ENCODE assay signal across 8 cellular contexts in the genomic region with DNA sequence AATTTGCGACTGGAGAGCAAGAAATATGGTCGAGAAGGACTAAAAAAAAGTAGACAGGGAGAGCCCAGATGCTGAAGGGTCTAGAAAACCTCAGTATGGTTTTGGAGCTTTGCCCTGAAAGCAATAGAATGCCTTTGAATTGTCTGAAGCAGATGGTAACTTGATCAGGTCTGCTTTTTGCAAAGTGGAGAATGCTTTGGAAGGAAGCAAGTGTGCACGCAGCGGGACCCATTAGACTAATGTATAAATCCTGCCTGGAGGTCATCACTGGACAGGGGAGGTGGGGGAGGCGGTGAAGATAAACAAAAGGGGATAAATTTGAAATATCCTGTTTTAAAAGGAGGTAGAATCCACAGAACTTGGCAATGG. TPM values are rescaled to one million over a fixed set of nuclear protein-coding genes. Genes with fewer than 3 reads are reported as not detected.
DNase-seq lines count a peak whose midpoint lies in the region; ATAC-seq, FAIRE-seq and TF ChIP-seq lines count a peak whose summit lies in the region.

No MANE protein-coding gene starts in this region.

- no TSS peak for BruUV-seq in mammary epithelial cell (replicated peaks; lab: Mats Ljungman, UMichigan)

- peaks cover 10% of the 10 kb centered on the region for H3K36me3 ChIP-seq in GM06990 (ENCODE audit: control insufficient read depth, insufficient read depth, low read length)
- peaks cover 3% of the 10 kb centered on the region for H3K36me3 ChIP-seq in mammary epithelial cell (ENCODE audit: insufficient read depth, low read length)

- dilution Hi-C loops in mammary epithelial cell (cut with HindIII; ENCODE audit: low sequenced_read_pairs), result loop anchor here (10.0 to 25.0 kb wide), 3 partner anchors 106 to 592 kb away; partner anchors contain the start of genes RPS25 and TRAPPC4

- peak overlapping the region; percentile 94 for H3K4me2 ChIP-seq in mammary epithelial cell (ENCODE audit: insufficient read depth, low read depth, low read length)

- no peak for TF ChIP-seq POLR2A in GM12891 (IDR thresholded peaks at IDR 0.05; ENCODE audit: low read depth, low read length)

- H3K27ac ChIP-seq in mammary epithelial cell (ENCODE audit: insufficient read depth, low read depth, low read length), result peak overlapping the region; percentile 49

- peaks cover 36% of the 10 kb centered on the region for H3K79me2 ChIP-seq in mammary epithelial cell (ENCODE audit: insufficient read depth, low read length)

- peak overlapping the region; percentile 81 for H2AFZ ChIP-seq in mammary epithelial cell (ENCODE audit: low read depth, low read length)

- H3K27me3 ChIP-seq in GM06990 (replicated peaks; ENCODE audit: control insufficient read depth, insufficient read depth, low read length), result no peaks in the 10 kb centered on the region
- H3K27me3 ChIP-seq in mammary epithelial cell (ENCODE audit: insufficient read depth, low read length), result no peaks in the 10 kb centered on the region

- in situ Hi-C loops in mammary epithelial cell (cut with MboI; ENCODE audit: low sequenced_read_pairs in 2 of 2), result no loop called here

- DNase-seq in GM06990 (ENCODE audit: extremely low read depth, insufficient read length), result no peak
- DNase-seq in NCI-H2107 (lab: John Stamatoyannopoulos, UW), result peak; percentile 42
- no peak for DNase-seq in mammary epithelial cell
- DNase-seq in midbrain (lab: John Stamatoyannopoulos, UW), result peak; percentile 36
- DNase-seq in SW480 (ENCODE audit: low spot score), result no peak
- DNase-seq in GM12891 (ENCODE audit: insufficient read length, low spot score), result no peak
- DNase-seq in ecto neural progenitor cell (ENCODE audit: low spot score), result no peak

- peaks cover 10% of the 10 kb centered on the region for H3K4me1 ChIP-seq in mammary epithelial cell (ENCODE audit: insufficient read depth, low read length)

- H3K4me3 ChIP-seq in GM06990 (replicated peaks; ENCODE audit: low read depth, low read length) (peak overlapping the region; percentile 57), mammary epithelial cell (replicated peaks in 1 of 3; ENCODE audit: insufficient read depth in 1 of 3, low read depth in 2 of 3, low read length in 3 of 3) (peak overlapping the region; percentile 63 to 77 (median 67))

- no peaks in the 10 kb centered on the region for H4K20me1 ChIP-seq in mammary epithelial cell (ENCODE audit: insufficient read depth, low read length)

- H3K9me3 ChIP-seq in mammary epithelial cell (replicated peaks; ENCODE audit: insufficient read depth, low read length), result no peaks in the 10 kb centered on the region

- no peak for ATAC-seq in GM19452 (IDR thresholded peaks at IDR 0.05; ENCODE audit: unreplicated experiment)

- intact Hi-C loops in mammary epithelial cell (cut with micrococcal nuclease), result loop anchor here (1.0 to 2.0 kb wide), 2 partner anchors 18 to 25 kb away; a partner anchor contains a TSS

- CTCF ChIA-PET in mammary epithelial cell (lab: Charles Lee; ENCODE audit: low non-redundant PET), result no interaction called here

- FAIRE-seq in GM12891 (lab: Jason Lieb, UNC), result no peak

- peak overlapping the region; percentile 70 for H3K9ac ChIP-seq in mammary epithelial cell (ENCODE audit: insufficient read depth, low read length)

- no peak for TF ChIP-seq CTCF in GM06990 (IDR thresholded peaks at IDR 0.05; ENCODE audit: insufficient read depth, low read length, poor library complexity, severe bottlenecking)
- no peak for TF ChIP-seq CTCF in mammary epithelial cell (conservative IDR thresholded peaks at IDR 0.05 in 1 of 2, IDR thresholded peaks at IDR 0.05 in 1 of 2; ENCODE audit: extremely low read depth in 1 of 2, insufficient read depth in 1 of 2, low read depth in 1 of 2, low read length in 2 of 2)

- WGBS in mammary epithelial cell (ENCODE audit: low coverage, missing lambda C conversion rate), result 4% methylated on average over 4 of the region's 5 CpGs

TF ChIP-seq in GM12891, 5 proteins besides CTCF, POLR2A, EP300 and RAD21:
- TF ChIP-seq POU2F2 (IDR thresholded peaks at IDR 0.05; ENCODE audit: low read depth, low read length) (no peak), POLR2AphosphoS5 (IDR thresholded peaks at IDR 0.05; ENCODE audit: low read depth, low read length) (no peak), TAF1 (IDR thresholded peaks at IDR 0.05; ENCODE audit: low read depth, low read length) (no peak), SPI1 (IDR thresholded peaks at IDR 0.05; ENCODE audit: low read depth, low read length) (no peak), PAX5 (IDR thresholded peaks at IDR 0.05; ENCODE audit: insufficient read depth, low read length, severe bottlenecking) (no peak)

RNA-seq across cellular contexts. Expression of gene HINFP, which starts 0.8 kb away (rescaled TPM):
- 10 to 100 TPM; 23.7 to 26.8 TPM for total RNA-seq in mammary epithelial cell
- polyA plus RNA-seq in mammary epithelial cell, result 16.1 TPM
- polyA minus RNA-seq in mammary epithelial cell, result 21.8 TPM
- 9.4 TPM for polyA plus RNA-seq in GM12891 (2012; ENCODE audit: low read depth, missing spikeins)

RNA-seq across cellular contexts. Expression of gene C2CD2L, which starts 13.5 kb away (rescaled TPM):
- total RNA-seq in mammary epithelial cell, result 1 to 10 TPM; 3.2 to 7.2 TPM
- 4.9 TPM for polyA plus RNA-seq in mammary epithelial cell
- 17.8 TPM for polyA minus RNA-seq in mammary epithelial cell
- 3.7 TPM for polyA plus RNA-seq in GM12891 (2012; ENCODE audit: low read depth, missing spikeins)

RNA-seq across cellular contexts. Expression of gene DPAGT1, which starts 19.0 kb away (rescaled TPM):
- total RNA-seq in mammary epithelial cell, result 10 to 100 TPM; 22.2 to 49.3 TPM
- 66.1 TPM for polyA plus RNA-seq in mammary epithelial cell
- polyA minus RNA-seq in mammary epithelial cell, result 97.3 TPM
- 14.3 TPM for polyA plus RNA-seq in GM12891 (2012; ENCODE audit: low read depth, missing spikeins)

RNA-seq across cellular contexts. Expression of gene ABCG4, which starts 28.2 kb away (rescaled TPM):
- 1 to 10 TPM in 1 of 2 donors, under 1 TPM in 1; 0.33 to 1.4 TPM for total RNA-seq in mammary epithelial cell
- 0.19 TPM for polyA plus RNA-seq in mammary epithelial cell
- 2.7 TPM for polyA minus RNA-seq in mammary epithelial cell
- polyA plus RNA-seq in GM12891 (2012; ENCODE audit: low read depth, missing spikeins), result not detected

RNA-seq across cellular contexts. Expression of gene HMBS, which starts 35.9 kb away (rescaled TPM):
- total RNA-seq in mammary epithelial cell, result 10 to 100 TPM in 1 of 2 donors, 1 to 10 TPM in 1; 8.2 to 40.6 TPM
- polyA plus RNA-seq in mammary epithelial cell, result 61.3 TPM
- polyA minus RNA-seq in mammary epithelial cell, result 69.8 TPM
- 31.2 TPM for polyA plus RNA-seq in GM12891 (2012; ENCODE audit: low read depth, missing spikeins)

Comparison
In these comparisons a context has a peak if more than half of its experiments do, and no peak if none do; other contexts are left out.
1. DNase-seq: peak in NCI-H2107 (single experiment) and midbrain (single experiment); none in GM06990 (single experiment), mammary epithelial cell (single experiment), SW480 (single experiment), GM12891 (single experiment) and ecto neural progenitor cell (single experiment).